16 cellular contexts compared by ENCODE assay signal in the genomic region with DNA sequence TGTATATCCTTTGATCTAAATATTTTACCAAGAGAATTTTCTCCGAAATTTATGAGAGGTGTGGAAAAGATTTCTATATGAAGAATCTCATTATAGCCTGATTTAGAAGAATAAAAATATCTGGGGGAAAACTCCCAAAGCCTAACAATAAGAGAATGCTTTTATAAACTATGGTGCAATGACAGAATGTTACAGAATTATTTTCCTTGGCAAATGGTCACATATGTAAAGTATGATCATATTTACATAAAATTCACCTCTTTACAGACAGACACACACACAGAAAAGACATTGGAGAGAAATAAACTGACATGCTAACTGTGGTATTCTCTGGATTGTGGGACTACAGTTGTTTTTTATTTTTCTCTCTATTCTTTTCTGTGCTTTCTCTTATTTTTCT.
"Had no signal": no experiment of that assay in that cellular context is flagged by ENCODE, and none has a peak within 500 bp of the region (broad histone marks: within the 10 kb centered on the region; RNA-seq: fewer than 3 reads in every experiment).

No MANE protein-coding gene starts in this region.

- H3K27ac Mint-ChIP-seq: naive thymus-derived CD4-positive, alpha-beta T cell; nephron progenitor cell; stimulated activated naive B cell treated with anti-CD40 and anti-IgM and Interleukin-4, amounts not matched to agents 10 μg/mL and 1 μg/mL and 100 μg/mL, for 72 hours; stimulated activated naive CD8-positive, alpha-beta T cell treated with anti-CD3 and anti-CD28 coated beads, Interleukin-15, amount 100 ng/mL, for 72 hours had no signal

- H3K9me3 ChIP-seq: testis, transverse colon had no signal

- H3K36me3 ChIP-seq: transverse colon had no signal

- H3K27me3 ChIP-seq: hepatocyte, testis, transverse colon had no signal

- H3K4me2 ChIP-seq: hepatocyte had no signal

- H2AFZ ChIP-seq: hepatocyte had no signal

- H3K79me2 ChIP-seq: hepatocyte had no signal

- H3K4me3 Mint-ChIP-seq: naive thymus-derived CD4-positive, alpha-beta T cell; nephron progenitor cell; stimulated activated naive B cell treated with anti-CD40 and anti-IgM and Interleukin-4, amounts not matched to agents 10 μg/mL and 1 μg/mL and 100 μg/mL, for 72 hours; stimulated activated naive CD8-positive, alpha-beta T cell treated with anti-CD3 and anti-CD28 coated beads, Interleukin-15, amount 100 ng/mL, for 72 hours had no signal

- DNase-seq: cerebellar nuclear complex; dermis blood vessel endothelial cell; foreskin melanocyte; head of caudate nucleus; kidney glomerular epithelial cell; naive thymus-derived CD4-positive, alpha-beta T cell; nephron progenitor cell; posterior cingulate gyrus; stimulated activated CD4-positive, alpha-beta T cell treated with anti-CD3 and anti-CD28 coated beads, Interleukin-2, amount 100 ng/mL, for 24 hours; stimulated activated CD4-positive, alpha-beta T cell treated with anti-CD3 and anti-CD28 coated beads, Interleukin-4, amount 100 ng/mL, for 4 hours; stimulated activated naive B cell treated with anti-CD40 and anti-IgM and Interleukin-4, amounts not matched to agents 10 μg/mL and 1 μg/mL and 100 μg/mL, for 72 hours; stimulated activated naive CD8-positive, alpha-beta T cell treated with anti-CD3 and anti-CD28 coated beads, Interleukin-15, amount 100 ng/mL, for 72 hours; testis; transverse colon had no signal

- H3K27ac ChIP-seq: hepatocyte, transverse colon had no signal

- H3K36me3 Mint-ChIP-seq: naive thymus-derived CD4-positive, alpha-beta T cell; stimulated activated naive B cell treated with anti-CD40 and anti-IgM and Interleukin-4, amounts not matched to agents 10 μg/mL and 1 μg/mL and 100 μg/mL, for 72 hours had no signal

- H3K4me3 ChIP-seq: hepatocyte, skin epidermis, testis, transverse colon had no signal

- H3K4me1 Mint-ChIP-seq: nephron progenitor cell had no signal
